ENCODE assay signal across 10 cellular contexts in the genomic region with DNA sequence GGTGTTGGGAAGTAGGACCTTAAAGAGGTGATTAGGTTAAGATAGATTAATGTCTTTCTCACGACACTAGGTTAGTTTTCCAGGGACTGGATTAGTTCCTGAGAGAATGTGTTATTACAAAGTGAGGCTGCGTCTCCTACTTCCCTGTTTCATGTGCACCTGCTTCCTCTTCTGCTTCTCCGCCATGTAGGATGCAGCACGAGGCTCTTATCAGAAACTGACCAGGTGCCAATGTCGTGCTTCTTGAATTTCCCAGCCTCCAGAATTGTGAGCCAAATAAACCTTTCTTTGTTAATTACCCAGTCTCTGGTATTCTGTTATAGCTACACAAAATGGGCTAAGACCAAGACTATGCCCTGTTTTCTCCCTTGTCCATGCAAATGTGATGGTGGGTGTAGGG.
"Had no signal": no experiment of that assay in that cellular context is flagged by ENCODE, and none has a peak within 500 bp of the region (broad histone marks: within the 10 kb centered on the region; RNA-seq: fewer than 3 reads in every experiment).

No MANE protein-coding gene starts in this region.

- H3K36me3 ChIP-seq: colonic mucosa, right lobe of liver, tibial nerve, vagina had no signal

- H3K27ac ChIP-seq: colonic mucosa, psoas muscle, right lobe of liver, tibial nerve, vagina had no signal

- DNase-seq: activated CD4-positive, alpha-beta T cell treated with anti-CD3 and anti-CD28 coated beads for 4 hours; activated naive CD4-positive, alpha-beta T cell treated with Interleukin-2 at 50 U/mL for 16 hours; colonic mucosa; foreskin melanocyte; head of caudate nucleus; left colon; psoas muscle; right lobe of liver had no signal

- H3K27me3 ChIP-seq: colonic mucosa, right lobe of liver, tibial nerve, vagina had no signal

- H3K9me3 ChIP-seq: colonic mucosa, psoas muscle, right lobe of liver, tibial nerve, vagina had no signal

- H3K4me1 ChIP-seq: colonic mucosa, psoas muscle, right lobe of liver, vagina had no signal

- H3K4me3 ChIP-seq: colonic mucosa, psoas muscle, right lobe of liver, tibial nerve, vagina had no signal
